10 cellular contexts compared by ENCODE assay signal in genomic region chr2:34570266-34570872, GRCh38.
A peak's percentile ranks its signal among the peaks of the same experiment; 100 is the strongest.
DNase-seq lines count a peak whose midpoint lies in the region; ATAC-seq and TF ChIP-seq lines count a peak whose summit lies in the region.
"Had no signal": no experiment of that assay in that cellular context is flagged by ENCODE, and none has a peak within 500 bp of the region (broad histone marks: within the 10 kb centered on the region; RNA-seq: fewer than 3 reads in every experiment).

No MANE protein-coding gene starts in this region.

- no peak overlapping the region for H4K91ac ChIP-seq in H9 (ENCODE audit: insufficient read length, low read depth, low read length)

- no peak overlapping the region for H3K4ac ChIP-seq in H9 (ENCODE audit: low read depth, low read length)

- WGBS in H9 (ENCODE audit: extremely low coverage, insufficient read length, low lambda C conversion rate) = no CpG with 5 or more reads among the region's 7 CpGs

- H2AK5ac ChIP-seq in H9 (ENCODE audit: insufficient read length, low read length) = no peak overlapping the region

- H3K4me1 Mint-ChIP-seq in H9 = 0 out of 4 replicates have a peak, but pooled peaks cover 0 to 5% of the 10 kb centered on the region in 2 experiments

- H2BK12ac ChIP-seq in H9 (ENCODE audit: insufficient read length, low read depth, low read length) = no peak overlapping the region

- H3K27me3 ChIP-seq in BE2C (no peaks in the 10 kb centered on the region), H9 (ENCODE audit: insufficient read depth, low read length) (no peaks in the 10 kb centered on the region), SJCRH30 (no peaks in the 10 kb centered on the region)

- H3K56ac ChIP-seq in H9 (ENCODE audit: insufficient read length, low read depth, low read length) = no peak overlapping the region

- TF ChIP-seq CTCF in BE2C (IDR thresholded peaks at IDR 0.05; ENCODE audit: low read depth, low read length) (peak; percentile 65), H9 (conservative IDR thresholded peaks at IDR 0.05) (peak; percentile 66)

- H3K18ac ChIP-seq in H9 (ENCODE audit: insufficient read length, low read depth, low read length) = no peak overlapping the region

- H3K23ac ChIP-seq in H9 (ENCODE audit: insufficient read length, low read depth, low read length) = no peak overlapping the region

- no peaks in the 10 kb centered on the region for H3K79me2 ChIP-seq in H9 (ENCODE audit: insufficient read depth, low read length)

- no peaks in the 10 kb centered on the region for H4K20me1 ChIP-seq in H9 (ENCODE audit: control insufficient read depth, insufficient read depth, insufficient read length)

- H3K79me1 ChIP-seq in H9 (ENCODE audit: insufficient read depth, low read depth, low read length, poor library complexity, severe bottlenecking) = no peaks in the 10 kb centered on the region

- H3K4me3 ChIP-seq in BE2C (ENCODE audit: low read depth, low read length) (no peak overlapping the region), SJCRH30 (no peak overlapping the region)

- DNase-seq in BE2C (peak; percentile 44), H9 (peak; percentile 63), SJCRH30 (peak; percentile 35 to 60), kidney tubule cell (ENCODE audit: low spot score) (peak; percentile 68), NCI-H2196 treated with DMSO at 0.1 percent for 48 hours (lab: John Stamatoyannopoulos, UW; ENCODE audit: unreplicated experiment) (no peak), NCI-H226 (no peak)
- no peak for DNase-seq in activated T-cell treated with anti-CD3 and anti-CD28 coated beads, Interleukin-2, amount 50 U/mL, for 48 hours
- DNase-seq: activated gamma-delta T cell; stimulated activated CD4-positive, alpha-beta T cell treated with anti-CD3 and anti-CD28 coated beads, Interleukin-4, amount 100 ng/mL, for 4 hours had no signal

- no peak overlapping the region for H4K5ac ChIP-seq in H9 (ENCODE audit: insufficient read length, low read depth, low read length)

- H3K23me2 ChIP-seq in H9 (ENCODE audit: insufficient read length, low read depth, low read length, poor library complexity, severe bottlenecking) = peaks cover 3% of the 10 kb centered on the region

- H3K36me3 Mint-ChIP-seq in H9 (ENCODE audit: insufficient read depth in 1 of 3, low read depth in 3 of 3) = peaks cover 0 to 9% (median 8%) of the 10 kb centered on the region in 3 experiments; a peak in 4 of 7 replicates

- H2BK120ac ChIP-seq in H9 (ENCODE audit: low read depth, low read length, poor library complexity, severe bottlenecking) = no peak overlapping the region

- no peak overlapping the region for H2BK15ac ChIP-seq in H9 (ENCODE audit: low read depth, low read length)

- peak overlapping the region in 1 of 3 experiments; percentile 68; a peak in 2 of 7 replicates for H3K27ac Mint-ChIP-seq in H9

- H2BK20ac ChIP-seq in H9 (ENCODE audit: low read depth, low read length, poor library complexity, severe bottlenecking) = no peak overlapping the region

- no peak overlapping the region for H3K9ac ChIP-seq in H9 (ENCODE audit: extremely low read depth, insufficient read length, low read length)

- H3K14ac ChIP-seq in H9 (ENCODE audit: insufficient read depth, low read length) = no peak overlapping the region

- no peak overlapping the region for H3K4me2 ChIP-seq in H9 (ENCODE audit: insufficient read depth, insufficient read length, low read length)

- H3K36me3 ChIP-seq in BE2C = no peaks in the 10 kb centered on the region
- H3K36me3 ChIP-seq in SJCRH30 = no peaks in the 10 kb centered on the region

- no peak overlapping the region for H2AFZ ChIP-seq in H9 (ENCODE audit: low read length)

- H3K27ac ChIP-seq in H9 (ENCODE audit: insufficient read length, low read depth, low read length) = no peak overlapping the region
- no peak overlapping the region for H3K27ac ChIP-seq in SJCRH30

- no peaks in the 10 kb centered on the region for H3K4me1 ChIP-seq in BE2C
- no peaks in the 10 kb centered on the region; the same call in 1 of the 2 replicates for H3K4me1 ChIP-seq in H9 (ENCODE audit: insufficient read depth, low read length)
- H3K4me1 ChIP-seq in SJCRH30 = no peaks in the 10 kb centered on the region

- peaks cover 4 to 7% of the 10 kb centered on the region in 2 experiments; a peak in 2 of 5 replicates for H3K9me3 Mint-ChIP-seq in H9

- no peak for ATAC-seq in HG03025 (IDR thresholded peaks at IDR 0.05; ENCODE audit: low FRiP score, unreplicated experiment)

- no peaks in the 10 kb centered on the region for H3K9me3 ChIP-seq in BE2C
- no peaks in the 10 kb centered on the region for H3K9me3 ChIP-seq in H9 (ENCODE audit: control insufficient read depth, low read depth, low read length)
- no peaks in the 10 kb centered on the region; the same call in 1 of the 2 replicates for H3K9me3 ChIP-seq in SJCRH30 (replicated peaks)

- no peaks in the 10 kb centered on the region for H3K27me3 Mint-ChIP-seq in H9 (ENCODE audit: low read depth)

- H2BK5ac ChIP-seq in H9 (ENCODE audit: insufficient read length, low read length) = no peak overlapping the region

- no peak overlapping the region for H3K4me3 Mint-ChIP-seq in H9

- no peak overlapping the region for H3T11ph ChIP-seq in H9 (ENCODE audit: low read length)

- no peak overlapping the region for H4K8ac ChIP-seq in H9 (replicated peaks; ENCODE audit: insufficient read length, low read depth, low read length)

Comparison
In these comparisons a context has a peak if more than half of its experiments do, and no peak if none do; other contexts are left out.
1. DNase-seq: peak in BE2C (single experiment), H9 (single experiment), SJCRH30 (2 of 2) and kidney tubule cell (single experiment); none in activated T-cell treated with anti-CD3 and anti-CD28 coated beads, Interleukin-2, amount 50 U/mL, for 48 hours (0 of 2), NCI-H2196 treated with DMSO at 0.1 percent for 48 hours (single experiment) and NCI-H226 (single experiment).